Comparison of ENCODE assay signal across 9 cellular contexts in genomic region chr12:123105427-123105826, GRCh38. TPM values are rescaled to one million over a fixed set of nuclear protein-coding genes. Genes with fewer than 3 reads are reported as not detected.
DNase-seq lines count a peak whose midpoint lies in the region; ATAC-seq lines count a peak whose summit lies in the region.
"Had no signal": no experiment of that assay in that cellular context is flagged by ENCODE, and none has a peak within 500 bp of the region (broad histone marks: within the 10 kb centered on the region; RNA-seq: fewer than 3 reads in every experiment).

No MANE protein-coding gene starts in this region.

- 81% methylated on average over 9 of the region's 9 CpGs for WGBS in mesenchymal stem cell

- H3K36me3 ChIP-seq in mesenchymal stem cell (ENCODE audit: control insufficient read depth in 1 of 2, insufficient read depth in 2 of 2, low read depth in 1 of 2, low read length in 2 of 2): peaks cover 4 to 30% of the 10 kb centered on the region in 2 experiments

- H3K23ac ChIP-seq in mesenchymal stem cell (ENCODE audit: low read length in 2 of 2): no peak overlapping the region

- no peak overlapping the region for H2AFZ ChIP-seq in mesenchymal stem cell (ENCODE audit: low read depth, low read length)

- no peak overlapping the region for H2BK12ac ChIP-seq in mesenchymal stem cell (ENCODE audit: low read length in 2 of 2)

- H4K91ac ChIP-seq in mesenchymal stem cell (ENCODE audit: low read length): no peak overlapping the region

- no peak overlapping the region for H2BK120ac ChIP-seq in mesenchymal stem cell (ENCODE audit: low read depth, low read length)

- peak; percentile 97 for DNase-seq in COLO668 (lab: John Stamatoyannopoulos, UW; ENCODE audit: unreplicated experiment)
- DNase-seq in NCI-H1417 treated with DMSO at 0.1 percent for 48 hours (lab: John Stamatoyannopoulos, UW): peak; percentile 15
- no peak for DNase-seq in mesenchymal stem cell
- no peak for DNase-seq in activated CD4-positive, CD25-positive, alpha-beta regulatory T cell (lab: John Stamatoyannopoulos, UW)
- DNase-seq in MV-4-11 (lab: John Stamatoyannopoulos, UW): no peak
- DNase-seq in NCI-H524 treated with DMSO at 0.1 percent for 48 hours (lab: John Stamatoyannopoulos, UW): no peak
- DNase-seq: activated CD8-positive, alpha-beta memory T cell treated with anti-CD3 and anti-CD28 coated beads for 24 hours had no signal

- H2BK5ac ChIP-seq in mesenchymal stem cell (ENCODE audit: low read depth, low read length, poor library complexity, severe bottlenecking): no peak overlapping the region

- no peak overlapping the region for H3K4me2 ChIP-seq in mesenchymal stem cell (ENCODE audit: low read length, poor library complexity, severe bottlenecking)

- no peak overlapping the region for H2BK15ac ChIP-seq in mesenchymal stem cell (ENCODE audit: low read depth, poor library complexity, severe bottlenecking)

- H3K27ac ChIP-seq in cingulate gyrus (ENCODE audit: low read depth, low read length): peak overlapping the region; percentile 29
- peak overlapping the region; percentile 12 for H3K27ac ChIP-seq in mesenchymal stem cell (ENCODE audit: low read length, poor library complexity, severe bottlenecking)

- H2AK5ac ChIP-seq in mesenchymal stem cell (ENCODE audit: low read length, severe bottlenecking): peak overlapping the region; percentile 65

- H3K79me1 ChIP-seq in mesenchymal stem cell (replicated peaks; ENCODE audit: low read length, poor library complexity, severe bottlenecking): peaks cover 4% of the 10 kb centered on the region

- H3K4me1 ChIP-seq in mesenchymal stem cell (ENCODE audit: control insufficient read depth, insufficient read depth, low read depth, low read length): peaks cover 36% of the 10 kb centered on the region

- no peaks in the 10 kb centered on the region for H3K9me3 ChIP-seq in mesenchymal stem cell (ENCODE audit: control insufficient read depth, low read length)

- no peak for ATAC-seq in HG03135 (IDR thresholded peaks at IDR 0.05; ENCODE audit: unreplicated experiment)

- H3K9ac ChIP-seq in mesenchymal stem cell (ENCODE audit: low read length): no peak overlapping the region

- no peak overlapping the region for H4K8ac ChIP-seq in mesenchymal stem cell (ENCODE audit: low read length)

- H3K14ac ChIP-seq in mesenchymal stem cell (ENCODE audit: low read length in 2 of 2): no peak overlapping the region

- H3K18ac ChIP-seq in mesenchymal stem cell (ENCODE audit: low read depth in 1 of 2, low read length in 2 of 2): no peak overlapping the region

- no peak overlapping the region for H3K4ac ChIP-seq in mesenchymal stem cell (ENCODE audit: low read depth in 1 of 2, low read length in 2 of 2)

- no peak overlapping the region for H3K4me3 ChIP-seq in mesenchymal stem cell (ENCODE audit: insufficient read depth in 1 of 2, low read depth in 1 of 2, low read length in 2 of 2)

- no peaks in the 10 kb centered on the region for H3K27me3 ChIP-seq in mesenchymal stem cell (ENCODE audit: control insufficient read depth in 1 of 2, insufficient read depth in 1 of 2, low read length in 2 of 2)

RNA-seq across cellular contexts. Expression of gene PITPNM2, which starts 45.5 kb away (rescaled TPM):
- 4.4 TPM for polyA plus RNA-seq in mesenchymal stem cell (2013, experiment 1 of 2)
- polyA plus RNA-seq in mesenchymal stem cell (2013, experiment 2 of 2): 4.2 TPM

Comparison
In these comparisons a context has a peak if more than half of its experiments do, and no peak if none do; other contexts are left out.
1. DNase-seq: peak in COLO668 (single experiment) and NCI-H1417 treated with DMSO at 0.1 percent for 48 hours (single experiment); none in mesenchymal stem cell (single experiment), activated CD4-positive, CD25-positive, alpha-beta regulatory T cell (0 of 4), MV-4-11 (single experiment) and NCI-H524 treated with DMSO at 0.1 percent for 48 hours (single experiment).